Comparison of ENCODE assay signal across 11 cellular contexts in genomic region chr2:134623796-134624195, GRCh38.
A peak's percentile ranks its signal among the peaks of the same experiment; 100 is the strongest.
DNase-seq lines count a peak whose midpoint lies in the region; ATAC-seq and TF ChIP-seq lines count a peak whose summit lies in the region.
"Had no signal": no experiment of that assay in that cellular context is flagged by ENCODE, and none has a peak within 500 bp of the region (broad histone marks: within the 10 kb centered on the region; RNA-seq: fewer than 3 reads in every experiment).

No MANE protein-coding gene starts in this region.

- DNase-seq in activated B cell treated with CpG ODN at 0.5 μM for 24 hours = no peak
- no peak for DNase-seq in HUDEP-2 (lab: John Stamatoyannopoulos, UW; ENCODE audit: unreplicated experiment in 76 of 76)
- DNase-seq in COLO668 (lab: John Stamatoyannopoulos, UW; ENCODE audit: unreplicated experiment) = no peak
- no peak for DNase-seq in mesenchymal stem cell
- no peak for DNase-seq in H7
- DNase-seq: effector memory CD4-positive, alpha-beta T cell; trophoblast cell had no signal

- no peaks in the 10 kb centered on the region for H3K27me3 Mint-ChIP-seq in activated B cell treated with CpG ODN at 0.5 μM for 24 hours

- no peak overlapping the region for H2BK12ac ChIP-seq in mesenchymal stem cell (ENCODE audit: low read length in 2 of 2)

- peaks cover 2% of the 10 kb centered on the region for H3K36me3 Mint-ChIP-seq in activated B cell treated with CpG ODN at 0.5 μM for 24 hours (ENCODE audit: low read depth)

- CTCF ChIA-PET in activated B cell treated with CpG ODN at 0.5 μM for 24 hours (lab: Charles Lee) = no interaction called here

- H4K8ac ChIP-seq in mesenchymal stem cell (ENCODE audit: low read length) = no peak overlapping the region

- H3K18ac ChIP-seq in mesenchymal stem cell (ENCODE audit: low read depth in 1 of 2, low read length in 2 of 2) = no peak overlapping the region

- intact Hi-C loops in activated B cell treated with CpG ODN at 0.5 μM for 24 hours (cut with micrococcal nuclease) = loop anchor here (1.0 to 5.0 kb wide), 4 partner anchors 41 to 909 kb away; partner anchors contain the start of genes R3HDM1 and ZRANB3

- peaks cover 28% of the 10 kb centered on the region for H3K4me1 Mint-ChIP-seq in activated B cell treated with CpG ODN at 0.5 μM for 24 hours

- H3K23ac ChIP-seq in mesenchymal stem cell (ENCODE audit: low read length in 2 of 2) = no peak overlapping the region

- POLR2A ChIA-PET in activated B cell treated with CpG ODN at 0.5 μM for 24 hours (lab: Charles Lee) = no interaction called here

- H3K4me2 ChIP-seq in mesenchymal stem cell (ENCODE audit: low read length, poor library complexity, severe bottlenecking) = no peak overlapping the region

- peaks cover 2% of the 10 kb centered on the region for H3K4me1 ChIP-seq in mesenchymal stem cell (ENCODE audit: control insufficient read depth, insufficient read depth, low read depth, low read length)

- peaks cover 8% of the 10 kb centered on the region for H3K9me3 Mint-ChIP-seq in activated B cell treated with CpG ODN at 0.5 μM for 24 hours

- 79% methylated on average over 3 of the region's 3 CpGs for WGBS in mesenchymal stem cell

- H2AK5ac ChIP-seq in mesenchymal stem cell (ENCODE audit: low read length, severe bottlenecking) = no peak overlapping the region

- H3K27ac Mint-ChIP-seq in activated B cell treated with CpG ODN at 0.5 μM for 24 hours = peak overlapping the region; percentile 91

- peaks cover 9% of the 10 kb centered on the region for H3K9me3 ChIP-seq in mesenchymal stem cell (ENCODE audit: control insufficient read depth, low read length)

- peak overlapping the region; percentile 71 for H3K4me3 Mint-ChIP-seq in activated B cell treated with CpG ODN at 0.5 μM for 24 hours

- no peak overlapping the region for H3K4ac ChIP-seq in mesenchymal stem cell (ENCODE audit: low read depth in 1 of 2, low read length in 2 of 2)

- TF ChIP-seq CTCF in activated B cell treated with CpG ODN at 0.5 μM for 24 hours (IDR thresholded peaks at IDR 0.05) = no peak

- no peak overlapping the region for H2BK120ac ChIP-seq in mesenchymal stem cell (ENCODE audit: low read depth, low read length)

- H3K79me1 ChIP-seq in mesenchymal stem cell (replicated peaks; ENCODE audit: low read length, poor library complexity, severe bottlenecking) = peaks cover 23% of the 10 kb centered on the region

- H3K27me3 ChIP-seq in mesenchymal stem cell (ENCODE audit: control insufficient read depth in 1 of 2, insufficient read depth in 1 of 2, low read length in 2 of 2) (no peaks in the 10 kb centered on the region), H7 (ENCODE audit: control insufficient read depth, insufficient read depth, low read length) (no peaks in the 10 kb centered on the region)

- H3K36me3 ChIP-seq in mesenchymal stem cell (ENCODE audit: control insufficient read depth in 1 of 2, insufficient read depth in 2 of 2, low read depth in 1 of 2, low read length in 2 of 2) = no peaks in the 10 kb centered on the region
- H3K36me3 ChIP-seq in H7 (replicated peaks; ENCODE audit: control insufficient read depth, insufficient read depth, low read length) = no peaks in the 10 kb centered on the region

- H3K14ac ChIP-seq in mesenchymal stem cell (ENCODE audit: low read length in 2 of 2) = no peak overlapping the region

- H3K9ac ChIP-seq in mesenchymal stem cell (ENCODE audit: low read length) = no peak overlapping the region

- ATAC-seq in GM18511 (IDR thresholded peaks at IDR 0.05; ENCODE audit: unreplicated experiment) = peak; percentile 99
- ATAC-seq in GM21360 (IDR thresholded peaks at IDR 0.05; ENCODE audit: unreplicated experiment) = peak; percentile 95
- ATAC-seq in HG03139 (IDR thresholded peaks at IDR 0.05; ENCODE audit: unreplicated experiment) = peak; percentile 78
- ATAC-seq in activated B cell treated with CpG ODN at 0.5 μM for 24 hours (ENCODE audit: low read depth) = peak; percentile 69
- ATAC-seq: Panc1 had no signal

- no peak overlapping the region for H3K27ac ChIP-seq in mesenchymal stem cell (ENCODE audit: low read length, poor library complexity, severe bottlenecking)

- no peak overlapping the region for H2BK15ac ChIP-seq in mesenchymal stem cell (ENCODE audit: low read depth, poor library complexity, severe bottlenecking)

- no peak overlapping the region for H2BK5ac ChIP-seq in mesenchymal stem cell (ENCODE audit: low read depth, low read length, poor library complexity, severe bottlenecking)

- no peak overlapping the region for H3K4me3 ChIP-seq in mesenchymal stem cell (ENCODE audit: insufficient read depth in 1 of 2, low read depth in 1 of 2, low read length in 2 of 2)
- no peak overlapping the region for H3K4me3 ChIP-seq in H7 (ENCODE audit: insufficient read depth, low read depth, low read length)

- H4K91ac ChIP-seq in mesenchymal stem cell (ENCODE audit: low read length) = no peak overlapping the region

- no peak overlapping the region for H2AFZ ChIP-seq in mesenchymal stem cell (ENCODE audit: low read depth, low read length)
